ENCODE assay signal across 5 cellular contexts in genomic region chr4:167379433-167379832, GRCh38.
"Had no signal": no experiment of that assay in that cellular context is flagged by ENCODE, and none has a peak within 500 bp of the region (broad histone marks: within the 10 kb centered on the region; RNA-seq: fewer than 3 reads in every experiment).

No MANE protein-coding gene starts in this region.

- H2AFZ ChIP-seq: GM23338 had no signal

- ATAC-seq: GM23338, K562 had no signal

- H3K27ac Mint-ChIP-seq: GM23338, H9 had no signal

- DNase-seq: H9, HCEC 1CT, IMR-90 had no signal

- H3K9me3 Mint-ChIP-seq: GM23338, H9 had no signal

- H3K4me2 ChIP-seq: GM23338 had no signal

- H3K4me3 ChIP-seq: GM23338, K562 had no signal

- H3K4me3 Mint-ChIP-seq: GM23338, H9 had no signal

- H3K4me1 Mint-ChIP-seq: GM23338, H9 had no signal
